8 cellular contexts compared by ENCODE assay signal in the genomic region with DNA sequence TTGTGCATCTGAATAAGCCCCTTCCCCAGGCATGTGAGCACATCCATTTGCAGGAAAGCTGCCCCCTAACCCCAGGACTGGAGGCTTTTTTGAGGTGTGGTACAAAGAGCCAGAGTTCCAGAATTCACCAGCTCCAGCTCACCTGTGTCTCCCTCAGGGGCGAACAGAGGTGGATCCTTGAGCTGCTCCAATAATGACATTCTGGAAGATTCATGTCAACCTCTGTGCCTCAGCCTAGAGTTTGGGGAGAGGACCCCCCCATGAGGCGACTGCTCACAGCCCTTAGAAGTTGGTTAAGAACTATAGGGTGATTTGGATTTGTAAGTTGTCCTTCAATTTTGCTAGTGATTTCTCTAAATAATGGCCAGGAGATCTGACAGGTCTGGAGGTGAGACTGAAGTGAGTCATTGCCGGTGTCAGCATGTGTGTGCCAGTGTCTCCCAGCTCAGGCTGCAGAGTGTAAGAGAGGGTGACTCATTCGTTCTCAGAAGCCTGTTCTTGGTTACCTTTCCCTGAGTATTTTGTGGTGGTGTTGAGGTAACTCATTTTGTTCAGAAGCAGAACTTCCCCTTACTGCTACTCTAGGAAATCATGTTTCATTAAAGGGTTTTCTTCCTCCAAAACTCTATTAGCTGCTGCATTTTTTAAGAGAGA.
A peak's percentile ranks its signal among the peaks of the same experiment; 100 is the strongest.
DNase-seq lines count a peak whose midpoint lies in the region; ATAC-seq and TF ChIP-seq lines count a peak whose summit lies in the region.

No MANE protein-coding gene starts in this region.

- DNase-seq in Calu3 (peak; percentile 62), lower lobe of right lung (no peak), HCEC 1CT (no peak), NCI-H1436 treated with DMSO at 0.1 percent for 48 hours (lab: John Stamatoyannopoulos, UW) (no peak), psoas muscle (no peak)
- peak; percentile 81 for DNase-seq in activated CD8-positive, alpha-beta memory T cell treated with anti-CD3 and anti-CD28 coated beads, Interleukin-2, amount 10 ng/mL, durations not matched to agents 7 days and 5 days

- peak; percentile 91 for ATAC-seq in GM21381 (IDR thresholded peaks at IDR 0.05; ENCODE audit: unreplicated experiment)
- ATAC-seq in HG03521 (IDR thresholded peaks at IDR 0.05; ENCODE audit: unreplicated experiment): peak; percentile 91
- peak; percentile 100 for ATAC-seq in activated CD8-positive, alpha-beta memory T cell treated with anti-CD3 and anti-CD28 coated beads, Interleukin-2, amount 10 ng/mL, durations not matched to agents 7 days and 5 days
- peak; percentile 71 to 91 for ATAC-seq in lower lobe of right lung
- ATAC-seq in psoas muscle: no peak

- H3K9me3 ChIP-seq in lower lobe of right lung: no peaks in the 10 kb centered on the region
- no peaks in the 10 kb centered on the region for H3K9me3 ChIP-seq in psoas muscle

- H3K9me3 Mint-ChIP-seq in Calu3 (ENCODE audit: low read depth, unreplicated experiment): no peaks in the 10 kb centered on the region
- no peaks in the 10 kb centered on the region for H3K9me3 Mint-ChIP-seq in activated CD8-positive, alpha-beta memory T cell treated with anti-CD3 and anti-CD28 coated beads, Interleukin-2, amount 10 ng/mL, durations not matched to agents 7 days and 5 days (ENCODE audit: low read depth)

- TF ChIP-seq CTCF in Calu3 (IDR thresholded peaks at IDR 0.05; ENCODE audit: unreplicated experiment) (no peak), lower lobe of right lung (IDR thresholded peaks at IDR 0.05) (no peak), psoas muscle (IDR thresholded peaks at IDR 0.05) (no peak)

- H3K36me3 ChIP-seq in lower lobe of right lung (no peaks in the 10 kb centered on the region), psoas muscle (ENCODE audit: insufficient read depth in 1 of 2, low read depth in 1 of 2) (no peaks in the 10 kb centered on the region)

- peaks cover 13% of the 10 kb centered on the region for H3K27me3 ChIP-seq in lower lobe of right lung (ENCODE audit: low read depth)
- H3K27me3 ChIP-seq in psoas muscle (ENCODE audit: insufficient read depth in 3 of 3, low read length in 2 of 3): peaks cover 0 to 12% (median 7%) of the 10 kb centered on the region in 3 donors

- no peak overlapping the region for H3K27ac Mint-ChIP-seq in Calu3 (ENCODE audit: unreplicated experiment)
- peak overlapping the region; percentile 52 for H3K27ac Mint-ChIP-seq in activated CD8-positive, alpha-beta memory T cell treated with anti-CD3 and anti-CD28 coated beads, Interleukin-2, amount 10 ng/mL, durations not matched to agents 7 days and 5 days

- WGBS in psoas muscle, 3 donors: 74 to 86% (median 80%) methylated on average over 4 of the region's 4 CpGs

- BruUV-seq in Calu3 (replicated peaks; lab: Mats Ljungman, UMichigan): no TSS peak

- intact Hi-C loops in Calu3 (cut with micrococcal nuclease; ENCODE audit: unreplicated experiment) (loop anchor here (5.0 kb wide), 1 partner anchor 107 kb away; no protein-coding TSS in a partner anchor), lower lobe of right lung (cut with DNase I) (no loop called here), psoas muscle (cut with DNase I) (no loop called here)

- no peaks in the 10 kb centered on the region for H3K4me1 ChIP-seq in lower lobe of right lung
- no peaks in the 10 kb centered on the region for H3K4me1 ChIP-seq in psoas muscle

- H3K27me3 Mint-ChIP-seq in Calu3 (ENCODE audit: unreplicated experiment): no peaks in the 10 kb centered on the region
- H3K27me3 Mint-ChIP-seq in activated CD8-positive, alpha-beta memory T cell treated with anti-CD3 and anti-CD28 coated beads, Interleukin-2, amount 10 ng/mL, durations not matched to agents 7 days and 5 days: peaks cover 47% of the 10 kb centered on the region

- H3K27ac ChIP-seq in lower lobe of right lung (no peak overlapping the region), psoas muscle (no peak overlapping the region)

- CTCF ChIA-PET in Calu3 (lab: Charles Lee): interaction anchor here (0.6 to 0.7 kb wide), 4 partner anchors 9 to 335 kb away, joined by 3 to 4 read pairs (median 4); no protein-coding TSS in a partner anchor
- CTCF ChIA-PET in activated CD8-positive, alpha-beta memory T cell treated with anti-CD3 and anti-CD28 coated beads, Interleukin-2, amount 10 ng/mL, durations not matched to agents 7 days and 5 days (lab: Charles Lee): no interaction called here

- no peaks in the 10 kb centered on the region for H3K36me3 Mint-ChIP-seq in Calu3 (ENCODE audit: insufficient read depth, unreplicated experiment)
- H3K36me3 Mint-ChIP-seq in activated CD8-positive, alpha-beta memory T cell treated with anti-CD3 and anti-CD28 coated beads, Interleukin-2, amount 10 ng/mL, durations not matched to agents 7 days and 5 days: peaks cover 2% of the 10 kb centered on the region

- H3K4me3 ChIP-seq in lower lobe of right lung: no peak overlapping the region
- H3K4me3 ChIP-seq in psoas muscle: no peak overlapping the region

- H3K4me1 Mint-ChIP-seq in Calu3 (ENCODE audit: low read depth, unreplicated experiment): peaks cover 16% of the 10 kb centered on the region
- peaks cover 23% of the 10 kb centered on the region for H3K4me1 Mint-ChIP-seq in activated CD8-positive, alpha-beta memory T cell treated with anti-CD3 and anti-CD28 coated beads, Interleukin-2, amount 10 ng/mL, durations not matched to agents 7 days and 5 days

- no peak overlapping the region for H3K4me3 Mint-ChIP-seq in Calu3 (ENCODE audit: low read depth, unreplicated experiment)
- H3K4me3 Mint-ChIP-seq in activated CD8-positive, alpha-beta memory T cell treated with anti-CD3 and anti-CD28 coated beads, Interleukin-2, amount 10 ng/mL, durations not matched to agents 7 days and 5 days: no peak overlapping the region

Comparison
In these comparisons a context has a peak if more than half of its experiments do, and no peak if none do; other contexts are left out.
1. DNase-seq: peak in Calu3 (single experiment) and activated CD8-positive, alpha-beta memory T cell treated with anti-CD3 and anti-CD28 coated beads, Interleukin-2, amount 10 ng/mL, durations not matched to agents 7 days and 5 days (single experiment); none in lower lobe of right lung (single experiment), HCEC 1CT (single experiment), NCI-H1436 treated with DMSO at 0.1 percent for 48 hours (single experiment) and psoas muscle (0 of 2).
2. ATAC-seq: peak in GM21381 (single experiment), HG03521 (single experiment), activated CD8-positive, alpha-beta memory T cell treated with anti-CD3 and anti-CD28 coated beads, Interleukin-2, amount 10 ng/mL, durations not matched to agents 7 days and 5 days (single experiment) and lower lobe of right lung (2 of 2); none in psoas muscle (0 of 4).